Comparison of ENCODE assay signal across 8 cellular contexts in the genomic region with DNA sequence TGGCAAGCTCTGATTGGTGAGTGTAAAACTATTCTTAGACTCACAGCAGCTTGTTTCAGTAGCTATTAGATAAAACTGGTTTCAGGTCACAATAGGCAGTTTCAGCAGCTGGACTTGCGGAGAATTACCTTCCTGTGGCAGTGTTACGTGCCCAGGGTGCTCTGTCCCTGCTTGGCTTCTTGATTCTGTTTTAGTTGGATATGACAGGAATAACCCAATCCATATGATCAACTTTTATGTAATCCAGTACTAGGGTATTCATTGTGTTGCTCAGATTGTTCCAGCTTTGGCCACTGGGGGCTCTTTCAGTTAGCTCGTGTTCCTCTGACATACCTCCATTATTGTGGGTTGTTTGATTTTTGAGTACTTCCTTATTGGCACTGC. TPM values are rescaled to one million over a fixed set of nuclear protein-coding genes. Genes with fewer than 3 reads are reported as not detected.
A peak's percentile ranks its signal among the peaks of the same experiment; 100 is the strongest.
DNase-seq lines count a peak whose midpoint lies in the region; ATAC-seq and TF ChIP-seq lines count a peak whose summit lies in the region.

No MANE protein-coding gene starts in this region.

- H3K4me3 Mint-ChIP-seq in memory B cell, result no peak overlapping the region

- no peak overlapping the region for H2AFZ ChIP-seq in PC-9

- H3K4me3 ChIP-seq in DOHH2 (ENCODE audit: low read length) (no peak overlapping the region), PC-9 (no peak overlapping the region), astrocyte of the cerebellum (ENCODE audit: low read depth, low read length) (no peak overlapping the region)

- ATAC-seq in HG03103 (IDR thresholded peaks at IDR 0.05; ENCODE audit: low read depth, unreplicated experiment) (peak; percentile 46), memory B cell (ENCODE audit: low read depth) (peak; percentile 98)

- 0 out of 2 replicates have a peak, but pooled peaks cover 6% of the 10 kb centered on the region for H4K20me1 ChIP-seq in DOHH2 (ENCODE audit: control insufficient read depth, insufficient read depth, low read depth, low read length)
- no peaks in the 10 kb centered on the region for H4K20me1 ChIP-seq in PC-9 (ENCODE audit: insufficient read depth)

- H3K79me2 ChIP-seq in DOHH2 (ENCODE audit: control insufficient read depth, low read length) (peaks cover 6% of the 10 kb centered on the region; the same call in 1 of the 2 replicates), PC-9 (ENCODE audit: low read depth) (peaks cover 55% of the 10 kb centered on the region)

- H3K4me1 Mint-ChIP-seq in memory B cell, result peaks cover 36% of the 10 kb centered on the region

- H3K36me3 ChIP-seq in DOHH2 (ENCODE audit: control insufficient read depth, low read length) (no peaks in the 10 kb centered on the region), PC-9 (ENCODE audit: low read depth) (no peaks in the 10 kb centered on the region)

- H3K27ac Mint-ChIP-seq in memory B cell, result no peak overlapping the region

- BruUV-seq in PC-9 (replicated peaks; lab: Mats Ljungman, UMichigan), result no TSS peak

- H3K9me3 Mint-ChIP-seq in memory B cell, result no peaks in the 10 kb centered on the region

- in situ Hi-C loops in astrocyte of the cerebellum (cut with HindIII; ENCODE audit: low sequenced_read_pairs), result no loop called here

- CTCF ChIA-PET in PC-9 (lab: Charles Lee), result interaction anchor here (1.0 to 1.5 kb wide), 2 partner anchors 13 to 72 kb away, joined by 3 to 4 read pairs; no protein-coding TSS in a partner anchor

- H3F3A ChIP-seq in DOHH2 (ENCODE audit: control insufficient read depth, insufficient read depth) (no peaks in the 10 kb centered on the region), PC-9 (ENCODE audit: insufficient read depth, low read depth) (peaks cover 10% of the 10 kb centered on the region)

- no peak overlapping the region for H3K27ac ChIP-seq in DOHH2 (ENCODE audit: low read depth, low read length)
- no peak overlapping the region for H3K27ac ChIP-seq in PC-9

- intact Hi-C loops in PC-9 (cut with micrococcal nuclease; ENCODE audit: unreplicated experiment), result no loop called here

- TF ChIP-seq CTCF in DOHH2 (IDR thresholded peaks at IDR 0.05; ENCODE audit: low read depth, low read length, poor library complexity, severe bottlenecking), result peak; percentile 76
- TF ChIP-seq CTCF in PC-9 (conservative IDR thresholded peaks at IDR 0.05), result peak; percentile 73
- peak; percentile 55 for TF ChIP-seq CTCF in astrocyte of the cerebellum (IDR thresholded peaks at IDR 0.05; ENCODE audit: low read depth, low read length, missing control alignments)

- H3K27me3 Mint-ChIP-seq in memory B cell, result no peaks in the 10 kb centered on the region

- H3K4me1 ChIP-seq in DOHH2 (ENCODE audit: control insufficient read depth, low read length), result peaks cover 15% of the 10 kb centered on the region
- H3K4me1 ChIP-seq in PC-9 (replicated peaks; ENCODE audit: insufficient read depth), result peaks cover 39% of the 10 kb centered on the region

- peaks cover 2% of the 10 kb centered on the region for H3K36me3 Mint-ChIP-seq in memory B cell

- H3K27me3 ChIP-seq in DOHH2 (ENCODE audit: control insufficient read depth, low read length), result no peaks in the 10 kb centered on the region
- no peaks in the 10 kb centered on the region for H3K27me3 ChIP-seq in PC-9 (ENCODE audit: insufficient read depth, low read depth)

- H3K9me2 ChIP-seq in DOHH2 (replicated peaks; ENCODE audit: control insufficient read depth, low read length), result no peaks in the 10 kb centered on the region
- no peaks in the 10 kb centered on the region for H3K9me2 ChIP-seq in PC-9 (ENCODE audit: insufficient read depth)

- DNase-seq in GM19238 (ENCODE audit: insufficient read length, low spot score) (peak; percentile 37), PC-9 (peak in 1 of 2 experiments; percentile 58), astrocyte of the cerebellum (ENCODE audit: low read depth) (no peak), memory B cell (ENCODE audit: low spot score in 2 of 2) (peak; percentile 27 to 42), NCI-H128 (lab: John Stamatoyannopoulos, UW; ENCODE audit: unreplicated experiment) (no peak), hypothalamus (lab: John Stamatoyannopoulos, UW) (no peak)

- POLR2A ChIA-PET in PC-9 (lab: Charles Lee; ENCODE audit: unreplicated experiment), result interaction anchor here (0.6 kb wide), 1 partner anchor 801 kb away, joined by 3 read pairs; no protein-coding TSS in a partner anchor

- H3K4me2 ChIP-seq in DOHH2 (ENCODE audit: low read length) (no peak overlapping the region), PC-9 (no peak overlapping the region)

- H3K9me3 ChIP-seq in DOHH2 (ENCODE audit: control insufficient read depth, insufficient read depth, low read length), result no peaks in the 10 kb centered on the region
- no peaks in the 10 kb centered on the region for H3K9me3 ChIP-seq in PC-9 (ENCODE audit: insufficient read depth, low read depth)

RNA-seq across cellular contexts. Expression of a gene that starts 43.1 kb away (rescaled TPM):
- 50.5 and 52.9 TPM in 2 replicates for total RNA-seq in PC-9 (2021)

Comparison
In these comparisons a context has a peak if more than half of its experiments do, and no peak if none do; other contexts are left out.
1. DNase-seq: peak in GM19238 (single experiment) and memory B cell (2 of 2); none in astrocyte of the cerebellum (single experiment), NCI-H128 (single experiment) and hypothalamus (0 of 51).
2. Peak in every context shown above with its lines, with median percentiles within 50 percentile points of each other: CTCF ChIP-seq.